ENCODE assay signal across 8 cellular contexts in genomic region chr3:134373278-134373941, GRCh38. TPM values are rescaled to one million over a fixed set of nuclear protein-coding genes. Genes with fewer than 3 reads are reported as not detected.
A peak's percentile ranks its signal among the peaks of the same experiment; 100 is the strongest.
DNase-seq lines count a peak whose midpoint lies in the region; ATAC-seq and TF ChIP-seq lines count a peak whose summit lies in the region.

No MANE protein-coding gene starts in this region.

- no peaks in the 10 kb centered on the region for H3K27me3 ChIP-seq in BJ (ENCODE audit: control insufficient read depth, insufficient read depth, low read length)
- no peaks in the 10 kb centered on the region for H3K27me3 ChIP-seq in adipocyte (replicated peaks; ENCODE audit: control insufficient read depth, insufficient read depth, low read length)

- intact Hi-C loops in head of caudate nucleus (cut with DNase I), result loop anchor here (5.0 kb wide), 1 partner anchor 34 kb away; no protein-coding TSS in a partner anchor

- POLR2A ChIA-PET in BJ (lab: Charles Lee), result interaction anchor here (0.6 to 1.7 kb wide), 8 partner anchors 9 to 110 kb away, joined by 3 to 7 read pairs (median 6); no protein-coding TSS in a partner anchor

- H3K36me3 ChIP-seq in BJ (ENCODE audit: control insufficient read depth, insufficient read depth, low read length) (peaks cover 34% of the 10 kb centered on the region), adipocyte (ENCODE audit: control insufficient read depth, insufficient read depth, low read length, severe bottlenecking) (peaks cover 39% of the 10 kb centered on the region)

- CTCF ChIA-PET in BJ (lab: Yijun Ruan, JAX), result interaction anchor here (0.6 to 11.6 kb wide), 11 partner anchors 10 to 258 kb away, joined by 3 to 84 read pairs (median 5); no protein-coding TSS in a partner anchor

- H3K4me3 ChIP-seq in BJ (ENCODE audit: low read depth, low read length), result peak overlapping the region; percentile 97
- H3K4me3 ChIP-seq in adipocyte (ENCODE audit: low read length), result peak overlapping the region; percentile 91

- H3K9ac ChIP-seq in adipocyte (ENCODE audit: low read length), result peak overlapping the region; percentile 99

- in situ Hi-C loops in GM13976 (cut with MboI; ENCODE audit: low sequenced_read_pairs, unreplicated experiment), result no loop called here

- H3K9me3 ChIP-seq in adipocyte (ENCODE audit: control insufficient read depth, low read length), result no peaks in the 10 kb centered on the region

- DNase-seq in BJ (ENCODE audit: low read depth), result no peak
- peak; percentile 90 for DNase-seq in HuH-7 (ENCODE audit: low spot score)
- peak; percentile 95 for DNase-seq in adipocyte (ENCODE audit: low read depth)
- peak; percentile 72 to 94 (median 86) for DNase-seq in head of caudate nucleus
- peak in 55 of 56 donors; percentile 11 to 88 (median 70) for DNase-seq in nucleus accumbens (lab: John Stamatoyannopoulos, UW)
- DNase-seq in GDM1 (lab: John Stamatoyannopoulos, UW), result no peak
- DNase-seq in GM13976 (ENCODE audit: low spot score), result no peak

- TF ChIP-seq CTCF in BJ (IDR thresholded peaks at IDR 0.05; ENCODE audit: insufficient read depth, low read depth, low read length) (no peak), GM13976 (IDR thresholded peaks at IDR 0.05; ENCODE audit: borderline replicate concordance, control extremely low read depth, extremely low read depth, insufficient read depth, missing control alignments) (no peak)

- H3K4me1 ChIP-seq in adipocyte (ENCODE audit: control insufficient read depth, insufficient read depth, low read length), result peaks cover 39% of the 10 kb centered on the region

- no peak for ATAC-seq in HG02981 (IDR thresholded peaks at IDR 0.05; ENCODE audit: unreplicated experiment)

RNA-seq across cellular contexts. Expression of gene AMOTL2, which starts 0.8 kb away (rescaled TPM):
- polyA plus RNA-seq in BJ (2011; rRNA removed), result 122 and 199 TPM in 2 replicates
- 180 and 200 TPM in 2 replicates for polyA minus RNA-seq in BJ (2011; rRNA and poly(A)+ RNA removed)

Comparison
In these comparisons a context has a peak if more than half of its experiments do, and no peak if none do; other contexts are left out.
1. DNase-seq: peak in HuH-7 (single experiment), adipocyte (single experiment), head of caudate nucleus (42 of 42) and nucleus accumbens (55 of 56); none in BJ (single experiment), GDM1 (single experiment) and GM13976 (single experiment).